ENCODE assay signal across 1 cellular context in genomic region chr19:39891660-39892505, GRCh38.
TF ChIP-seq lines count a peak whose summit lies in the region.
"Not testable (repeated sequence)": the region's sequence is repeated elsewhere in the genome, so short reads cannot be mapped to it uniquely, and the experiment has no call there.

No MANE protein-coding gene starts in this region.

TF ChIP-seq in HepG2, 621 proteins besides CTCF, POLR2A, EP300 and RAD21:
- TF ChIP-seq DNMT1 (CRISPR knock-in tag; IDR thresholded peaks at IDR 0.05) (peak; percentile 70; the same call in 1 of the 2 replicates), GABPB1 (CRISPR knock-in tag; IDR thresholded peaks at IDR 0.05) (0 out of 2 replicates have a peak, but pooled peaks have one; percentile 7), FOXA1 (CRISPR knock-in tag; IDR thresholded peaks at IDR 0.05) (0 out of 2 replicates have a peak, but pooled peaks have one; percentile 8), ZBTB38 (CRISPR knock-in tag; IDR thresholded peaks at IDR 0.05) (peak; percentile 8), SYNCRIP (IDR thresholded peaks at IDR 0.05; ENCODE audit: insufficient read depth, low read depth, low read length) (0 out of 2 replicates have a peak, but pooled peaks have one; percentile 76), ZNF687 (CRISPR knock-in tag; IDR thresholded peaks at IDR 0.05) (peak; percentile 48; the same call in 1 of the 2 replicates), ZNF121 (CRISPR knock-in tag; IDR thresholded peaks at IDR 0.05) (peak; percentile 65; the same call in 1 of the 2 replicates), ZBTB33 (CRISPR knock-in tag; IDR thresholded peaks at IDR 0.05) (peak; percentile 57; the same call in 1 of the 2 replicates)
- TF ChIP-seq FOXA1 (IDR thresholded peaks at IDR 0.05), result not testable (repeated sequence)
TF ChIP-seq in HepG2: peak in this region for 8; not testable (repeated sequence) for 613.
